In the genomic region with DNA sequence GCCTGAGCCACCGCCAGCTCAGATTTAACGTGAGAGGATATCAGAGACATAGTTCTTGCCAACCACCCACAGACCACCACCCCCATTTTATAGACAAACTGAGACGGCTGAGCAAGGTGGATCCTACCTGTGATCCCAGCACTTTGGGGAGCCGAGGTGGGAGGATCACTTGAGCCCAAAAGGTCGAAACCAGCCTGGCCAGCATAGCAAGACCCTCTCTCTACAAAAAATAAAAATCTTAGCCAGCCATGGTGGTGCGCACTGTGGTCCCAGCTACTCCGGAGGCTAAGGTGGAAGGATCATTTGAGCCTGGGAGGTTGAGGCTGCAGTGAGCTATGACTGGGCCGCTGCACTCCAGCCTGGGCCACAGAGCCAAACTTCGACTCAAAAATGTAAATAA, we compare ENCODE assay signal across 1 cellular context.
A peak's percentile ranks its signal among the peaks of the same experiment; 100 is the strongest.
TF ChIP-seq lines count a peak whose summit lies in the region.

No MANE protein-coding gene starts in this region.

TF ChIP-seq in HEK293, 187 proteins besides CTCF, POLR2A, EP300 and RAD21:
- TF ChIP-seq ZBTB21 (tag by site-specific recombination; IDR thresholded peaks at IDR 0.05), result no peak
- peak; percentile 66; the same call in 1 of the 2 replicates for TF ChIP-seq ZNF121 (tag by site-specific recombination; IDR thresholded peaks at IDR 0.05)
- TF ChIP-seq ZSCAN16 (tag by site-specific recombination; IDR thresholded peaks at IDR 0.05), result no peak
